Comparison of ENCODE assay signal across 7 cellular contexts in the genomic region with DNA sequence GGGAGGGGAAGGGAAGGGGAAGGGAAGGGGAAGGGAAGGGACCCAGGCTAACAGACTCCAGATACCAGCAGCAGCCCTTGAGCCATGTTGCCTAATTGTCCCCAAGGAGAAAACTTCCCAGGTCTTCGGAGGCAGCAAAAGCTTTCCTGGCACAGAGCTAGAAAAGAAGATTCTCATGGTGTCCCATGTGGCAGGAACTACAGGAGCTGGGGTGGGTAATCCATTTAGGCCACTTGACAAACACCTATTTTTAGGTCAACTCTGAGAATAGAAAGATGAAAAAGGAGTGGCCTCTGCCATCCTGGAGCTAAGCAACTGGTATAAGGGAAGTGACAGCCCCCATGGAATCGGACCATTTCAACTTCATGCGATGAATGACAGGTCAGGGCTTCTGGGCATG. TPM values are rescaled to one million over a fixed set of nuclear protein-coding genes. Genes with fewer than 3 reads are reported as not detected.
"Had no signal": no experiment of that assay in that cellular context is flagged by ENCODE, and none has a peak within 500 bp of the region (broad histone marks: within the 10 kb centered on the region; RNA-seq: fewer than 3 reads in every experiment).

No MANE protein-coding gene starts in this region.

RNA-seq across cellular contexts. Expression of a gene that starts 52.1 kb away (rescaled TPM):
- total RNA-seq: GM23248, GM23338, H1, H4, H7, H9, HFFc6 had no signal
- polyA plus RNA-seq: H1 had no signal
